In genomic region chr5:134845335-134845851, GRCh38 we compare ENCODE assay signal across 8 cellular contexts. TPM values are rescaled to one million over a fixed set of nuclear protein-coding genes. Genes with fewer than 3 reads are reported as not detected.
DNase-seq lines count a peak whose midpoint lies in the region; TF ChIP-seq lines count a peak whose summit lies in the region.

No MANE protein-coding gene starts in this region.

- H3K36me3 Mint-ChIP-seq in activated naive CD8-positive, alpha-beta T cell, result peaks cover 7% of the 10 kb centered on the region

- H3K36me3 ChIP-seq in stomach smooth muscle (ENCODE audit: control insufficient read depth in 2 of 2, insufficient read depth in 2 of 2, low read length in 2 of 2), result peaks cover 0 to 2% of the 10 kb centered on the region in 2 donors

- peak overlapping the region; percentile 77 to 89 for H3K9ac ChIP-seq in stomach smooth muscle (ENCODE audit: low read length in 2 of 2)

- peaks cover 26% of the 10 kb centered on the region for H3K4me1 Mint-ChIP-seq in activated naive CD8-positive, alpha-beta T cell (ENCODE audit: low read depth)

- H3K9me3 Mint-ChIP-seq in activated naive CD8-positive, alpha-beta T cell (ENCODE audit: low read depth), result no peaks in the 10 kb centered on the region

- no peaks in the 10 kb centered on the region for H3K9me3 ChIP-seq in iPS-18c (ENCODE audit: control insufficient read depth, insufficient read depth, low read length)
- no peaks in the 10 kb centered on the region for H3K9me3 ChIP-seq in stomach smooth muscle (ENCODE audit: control insufficient read depth in 2 of 2, low read length in 2 of 2)

- H3K4me3 ChIP-seq in iPS-18c (ENCODE audit: insufficient read depth, low read depth, low read length), result peak overlapping the region; percentile 63; the same call in 1 of the 2 replicates
- H3K4me3 ChIP-seq in stomach smooth muscle (ENCODE audit: low read length in 2 of 2), result peak overlapping the region; percentile 64 to 86

- H3K27ac Mint-ChIP-seq in activated naive CD8-positive, alpha-beta T cell, result peak overlapping the region; percentile 97

- no peaks in the 10 kb centered on the region for H3K27me3 Mint-ChIP-seq in activated naive CD8-positive, alpha-beta T cell

- DNase-seq in NCI-H748 (lab: John Stamatoyannopoulos, UW; ENCODE audit: unreplicated experiment) (peak; percentile 45), NCI-H748 treated with DMSO at 0.1 percent for 48 hours (lab: John Stamatoyannopoulos, UW) (no peak), GM20000 (ENCODE audit: low spot score) (no peak), cerebellum (ENCODE audit: low spot score) (no peak), SKM-1 (lab: John Stamatoyannopoulos, UW; ENCODE audit: unreplicated experiment) (no peak)

- H3K4me1 ChIP-seq in stomach smooth muscle (ENCODE audit: control insufficient read depth, insufficient read depth, low read length), result peaks cover 11% of the 10 kb centered on the region

- H3K4me3 Mint-ChIP-seq in activated naive CD8-positive, alpha-beta T cell, result peak overlapping the region; percentile 98

- H3K27me3 ChIP-seq in stomach smooth muscle (ENCODE audit: control insufficient read depth in 1 of 2, insufficient read depth in 2 of 2, low read length in 2 of 2), result no peaks in the 10 kb centered on the region

- H3K27ac ChIP-seq in stomach smooth muscle (ENCODE audit: low read length), result peak overlapping the region; percentile 85

- no peak for TF ChIP-seq CTCF in GM20000 (IDR thresholded peaks at IDR 0.05; ENCODE audit: extremely low read depth, missing control alignments)

RNA-seq across cellular contexts. Expression of gene C5orf24, which starts 0.4 kb away (rescaled TPM):
- 68.9 TPM for total RNA-seq in cerebellum

RNA-seq across cellular contexts. Expression of gene TXNDC15, which starts 28.8 kb away (rescaled TPM):
- total RNA-seq in cerebellum, result 82.0 TPM

RNA-seq across cellular contexts. Expression of gene PCBD2, which starts 59.5 kb away (rescaled TPM):
- 10.3 TPM for total RNA-seq in cerebellum
